In genomic region chr1:56189946-56190920, GRCh38 we compare ENCODE assay signal across 1 cellular context.
TF ChIP-seq lines count a peak whose summit lies in the region.

No MANE protein-coding gene starts in this region.

TF ChIP-seq in HepG2, 621 proteins besides CTCF, POLR2A, EP300 and RAD21 (continued from another document and continues in another):
- TF ChIP-seq ZKSCAN8 (CRISPR knock-in tag; IDR thresholded peaks at IDR 0.05; ENCODE audit: borderline replicate concordance) (peak; percentile 86; the same call in 1 of the 2 replicates), YEATS4 (CRISPR knock-in tag; IDR thresholded peaks at IDR 0.05; ENCODE audit: borderline replicate concordance) (peak; percentile 60; the same call in 1 of the 2 replicates), KLF12 (CRISPR knock-in tag; IDR thresholded peaks at IDR 0.05; ENCODE audit: borderline replicate concordance) (no peak), ZBTB37 (CRISPR knock-in tag; IDR thresholded peaks at IDR 0.05) (no peak), SP4 (CRISPR knock-in tag; IDR thresholded peaks at IDR 0.05) (no peak), ZNF766 (CRISPR knock-in tag; IDR thresholded peaks at IDR 0.05; ENCODE audit: borderline replicate concordance) (no peak), FOSL1 (CRISPR knock-in tag; IDR thresholded peaks at IDR 0.05; ENCODE audit: borderline replicate concordance) (peak; percentile 48; the same call in 1 of the 2 replicates), SUZ12 (IDR thresholded peaks at IDR 0.05; ENCODE audit: low read depth, low read length) (no peak), ZNF136 (CRISPR knock-in tag; IDR thresholded peaks at IDR 0.05; ENCODE audit: low read depth) (no peak), ZSCAN12 (CRISPR knock-in tag; IDR thresholded peaks at IDR 0.05) (no peak), LCORL (IDR thresholded peaks at IDR 0.05) (peak; percentile 56; the same call in 1 of the 2 replicates), LCORL (CRISPR knock-in tag; IDR thresholded peaks at IDR 0.05) (peak; percentile 68), SNAPC5 (CRISPR knock-in tag; IDR thresholded peaks at IDR 0.05; ENCODE audit: borderline replicate concordance) (no peak), GZF1 (CRISPR knock-in tag; IDR thresholded peaks at IDR 0.05) (no peak), ZFP41 (CRISPR knock-in tag; IDR thresholded peaks at IDR 0.05; ENCODE audit: borderline replicate concordance) (0 out of 2 replicates have a peak, but pooled peaks have one; percentile 37), ZNF567 (CRISPR knock-in tag; IDR thresholded peaks at IDR 0.05; ENCODE audit: borderline replicate concordance) (no peak), ZFAT (CRISPR knock-in tag; conservative IDR thresholded peaks at IDR 0.05) (no peak), SRSF4 (IDR thresholded peaks at IDR 0.05; ENCODE audit: low read depth, low read length, poor library complexity, severe bottlenecking) (no peak), ELF4 (CRISPR knock-in tag; IDR thresholded peaks at IDR 0.05; ENCODE audit: borderline replicate concordance) (no peak), THYN1 (CRISPR knock-in tag; IDR thresholded peaks at IDR 0.05; ENCODE audit: borderline replicate concordance, low read depth) (no peak), MED1 (CRISPR knock-in tag; IDR thresholded peaks at IDR 0.05) (peak; percentile 92), ZNF253 (CRISPR knock-in tag; IDR thresholded peaks at IDR 0.05; ENCODE audit: borderline replicate concordance) (no peak), ZNF629 (CRISPR knock-in tag; conservative IDR thresholded peaks at IDR 0.05) (peak; percentile 22; the same call in 1 of the 2 replicates), ZNF10 (CRISPR knock-in tag; IDR thresholded peaks at IDR 0.05; ENCODE audit: borderline replicate concordance, low read depth) (no peak), ZNF883 (CRISPR knock-in tag; IDR thresholded peaks at IDR 0.05; ENCODE audit: not compliant biosample characterization) (no peak), ZXDC (CRISPR knock-in tag; IDR thresholded peaks at IDR 0.05) (no peak), TARDBP (CRISPR knock-in tag; IDR thresholded peaks at IDR 0.05) (peak; percentile 23; the same call in 1 of the 2 replicates), PAX8 (CRISPR knock-in tag; IDR thresholded peaks at IDR 0.05; ENCODE audit: borderline replicate concordance) (no peak), ZNF354B (CRISPR knock-in tag; IDR thresholded peaks at IDR 0.05) (no peak), JARID2 (CRISPR knock-in tag; IDR thresholded peaks at IDR 0.05; ENCODE audit: insufficient replicate concordance) (no peak), POLR2G (IDR thresholded peaks at IDR 0.05; ENCODE audit: low read depth, low read length) (peak; percentile 66), RARA (CRISPR knock-in tag; IDR thresholded peaks at IDR 0.05) (peak; percentile 87), ZSCAN9 (CRISPR knock-in tag; IDR thresholded peaks at IDR 0.05; ENCODE audit: borderline replicate concordance) (peak; percentile 87), NCOA5 (CRISPR knock-in tag; IDR thresholded peaks at IDR 0.05) (no peak), JUND (CRISPR knock-in tag; IDR thresholded peaks at IDR 0.05) (peak; percentile 74), MAX (IDR thresholded peaks at IDR 0.05) (peak; percentile 70), SRY (CRISPR knock-in tag; IDR thresholded peaks at IDR 0.05) (no peak), ZNF281 (CRISPR knock-in tag; IDR thresholded peaks at IDR 0.05; ENCODE audit: borderline replicate concordance) (peak; percentile 73; the same call in 1 of the 2 replicates), ZNF550 (CRISPR knock-in tag; IDR thresholded peaks at IDR 0.05; ENCODE audit: borderline replicate concordance) (no peak)
- TF ChIP-seq, protein P1, sequence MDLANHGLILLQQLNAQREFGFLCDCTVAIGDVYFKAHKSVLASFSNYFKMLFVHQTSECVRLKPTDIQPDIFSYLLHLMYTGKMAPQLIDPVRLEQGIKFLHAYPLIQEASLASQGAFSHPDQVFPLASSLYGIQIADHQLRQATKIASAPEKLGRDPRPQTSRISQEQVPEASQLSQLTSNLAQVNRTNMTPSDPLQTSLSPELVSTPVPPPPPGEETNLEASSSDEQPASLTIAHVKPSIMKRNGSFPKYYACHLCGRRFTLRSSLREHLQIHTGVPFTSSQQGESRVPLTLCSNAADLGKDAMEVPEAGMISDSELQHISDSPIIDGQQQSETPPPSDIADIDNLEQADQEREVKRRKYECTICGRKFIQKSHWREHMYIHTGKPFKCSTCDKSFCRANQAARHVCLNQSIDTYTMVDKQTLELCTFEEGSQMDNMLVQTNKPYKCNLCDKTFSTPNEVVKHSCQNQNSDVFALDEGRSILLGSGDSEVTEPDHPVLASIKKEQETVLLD (CRISPR knock-in tag; IDR thresholded peaks at IDR 0.05; ENCODE audit: low read depth): no peak
- TF ChIP-seq, protein P2, sequence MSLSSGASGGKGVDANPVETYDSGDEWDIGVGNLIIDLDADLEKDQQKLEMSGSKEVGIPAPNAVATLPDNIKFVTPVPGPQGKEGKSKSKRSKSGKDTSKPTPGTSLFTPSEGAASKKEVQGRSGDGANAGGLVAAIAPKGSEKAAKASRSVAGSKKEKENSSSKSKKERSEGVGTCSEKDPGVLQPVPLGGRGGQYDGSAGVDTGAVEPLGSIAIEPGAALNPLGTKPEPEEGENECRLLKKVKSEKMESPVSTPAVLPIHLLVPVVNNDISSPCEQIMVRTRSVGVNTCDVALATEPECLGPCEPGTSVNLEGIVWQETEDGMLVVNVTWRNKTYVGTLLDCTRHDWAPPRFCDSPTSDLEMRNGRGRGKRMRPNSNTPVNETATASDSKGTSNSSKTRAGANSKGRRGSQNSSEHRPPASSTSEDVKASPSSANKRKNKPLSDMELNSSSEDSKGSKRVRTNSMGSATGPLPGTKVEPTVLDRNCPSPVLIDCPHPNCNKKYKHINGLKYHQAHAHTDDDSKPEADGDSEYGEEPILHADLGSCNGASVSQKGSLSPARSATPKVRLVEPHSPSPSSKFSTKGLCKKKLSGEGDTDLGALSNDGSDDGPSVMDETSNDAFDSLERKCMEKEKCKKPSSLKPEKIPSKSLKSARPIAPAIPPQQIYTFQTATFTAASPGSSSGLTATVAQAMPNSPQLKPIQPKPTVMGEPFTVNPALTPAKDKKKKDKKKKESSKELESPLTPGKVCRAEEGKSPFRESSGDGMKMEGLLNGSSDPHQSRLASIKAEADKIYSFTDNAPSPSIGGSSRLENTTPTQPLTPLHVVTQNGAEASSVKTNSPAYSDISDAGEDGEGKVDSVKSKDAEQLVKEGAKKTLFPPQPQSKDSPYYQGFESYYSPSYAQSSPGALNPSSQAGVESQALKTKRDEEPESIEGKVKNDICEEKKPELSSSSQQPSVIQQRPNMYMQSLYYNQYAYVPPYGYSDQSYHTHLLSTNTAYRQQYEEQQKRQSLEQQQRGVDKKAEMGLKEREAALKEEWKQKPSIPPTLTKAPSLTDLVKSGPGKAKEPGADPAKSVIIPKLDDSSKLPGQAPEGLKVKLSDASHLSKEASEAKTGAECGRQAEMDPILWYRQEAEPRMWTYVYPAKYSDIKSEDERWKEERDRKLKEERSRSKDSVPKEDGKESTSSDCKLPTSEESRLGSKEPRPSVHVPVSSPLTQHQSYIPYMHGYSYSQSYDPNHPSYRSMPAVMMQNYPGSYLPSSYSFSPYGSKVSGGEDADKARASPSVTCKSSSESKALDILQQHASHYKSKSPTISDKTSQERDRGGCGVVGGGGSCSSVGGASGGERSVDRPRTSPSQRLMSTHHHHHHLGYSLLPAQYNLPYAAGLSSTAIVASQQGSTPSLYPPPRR (CRISPR knock-in tag; IDR thresholded peaks at IDR 0.05; ENCODE audit: borderline replicate concordance): peak; percentile 94
- TF ChIP-seq, protein P3, sequence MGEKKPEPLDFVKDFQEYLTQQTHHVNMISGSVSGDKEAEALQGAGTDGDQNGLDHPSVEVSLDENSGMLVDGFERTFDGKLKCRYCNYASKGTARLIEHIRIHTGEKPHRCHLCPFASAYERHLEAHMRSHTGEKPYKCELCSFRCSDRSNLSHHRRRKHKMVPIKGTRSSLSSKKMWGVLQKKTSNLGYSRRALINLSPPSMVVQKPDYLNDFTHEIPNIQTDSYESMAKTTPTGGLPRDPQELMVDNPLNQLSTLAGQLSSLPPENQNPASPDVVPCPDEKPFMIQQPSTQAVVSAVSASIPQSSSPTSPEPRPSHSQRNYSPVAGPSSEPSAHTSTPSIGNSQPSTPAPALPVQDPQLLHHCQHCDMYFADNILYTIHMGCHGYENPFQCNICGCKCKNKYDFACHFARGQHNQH (CRISPR knock-in tag; IDR thresholded peaks at IDR 0.05): peak; percentile 80
- TF ChIP-seq, protein P4, sequence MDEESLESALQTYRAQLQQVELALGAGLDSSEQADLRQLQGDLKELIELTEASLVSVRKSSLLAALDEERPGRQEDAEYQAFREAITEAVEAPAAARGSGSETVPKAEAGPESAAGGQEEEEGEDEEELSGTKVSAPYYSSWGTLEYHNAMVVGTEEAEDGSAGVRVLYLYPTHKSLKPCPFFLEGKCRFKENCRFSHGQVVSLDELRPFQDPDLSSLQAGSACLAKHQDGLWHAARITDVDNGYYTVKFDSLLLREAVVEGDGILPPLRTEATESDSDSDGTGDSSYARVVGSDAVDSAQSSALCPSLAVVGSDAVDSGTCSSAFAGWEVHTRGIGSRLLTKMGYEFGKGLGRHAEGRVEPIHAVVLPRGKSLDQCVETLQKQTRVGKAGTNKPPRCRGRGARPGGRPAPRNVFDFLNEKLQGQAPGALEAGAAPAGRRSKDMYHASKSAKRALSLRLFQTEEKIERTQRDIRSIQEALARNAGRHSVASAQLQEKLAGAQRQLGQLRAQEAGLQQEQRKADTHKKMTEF (CRISPR knock-in tag; IDR thresholded peaks at IDR 0.05): peak; percentile 93
- TF ChIP-seq, protein P5, sequence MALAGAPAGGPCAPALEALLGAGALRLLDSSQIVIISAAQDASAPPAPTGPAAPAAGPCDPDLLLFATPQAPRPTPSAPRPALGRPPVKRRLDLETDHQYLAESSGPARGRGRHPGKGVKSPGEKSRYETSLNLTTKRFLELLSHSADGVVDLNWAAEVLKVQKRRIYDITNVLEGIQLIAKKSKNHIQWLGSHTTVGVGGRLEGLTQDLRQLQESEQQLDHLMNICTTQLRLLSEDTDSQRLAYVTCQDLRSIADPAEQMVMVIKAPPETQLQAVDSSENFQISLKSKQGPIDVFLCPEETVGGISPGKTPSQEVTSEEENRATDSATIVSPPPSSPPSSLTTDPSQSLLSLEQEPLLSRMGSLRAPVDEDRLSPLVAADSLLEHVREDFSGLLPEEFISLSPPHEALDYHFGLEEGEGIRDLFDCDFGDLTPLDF (CRISPR knock-in tag; IDR thresholded peaks at IDR 0.05): no peak
